1 cellular context compared by ENCODE assay signal in the genomic region with DNA sequence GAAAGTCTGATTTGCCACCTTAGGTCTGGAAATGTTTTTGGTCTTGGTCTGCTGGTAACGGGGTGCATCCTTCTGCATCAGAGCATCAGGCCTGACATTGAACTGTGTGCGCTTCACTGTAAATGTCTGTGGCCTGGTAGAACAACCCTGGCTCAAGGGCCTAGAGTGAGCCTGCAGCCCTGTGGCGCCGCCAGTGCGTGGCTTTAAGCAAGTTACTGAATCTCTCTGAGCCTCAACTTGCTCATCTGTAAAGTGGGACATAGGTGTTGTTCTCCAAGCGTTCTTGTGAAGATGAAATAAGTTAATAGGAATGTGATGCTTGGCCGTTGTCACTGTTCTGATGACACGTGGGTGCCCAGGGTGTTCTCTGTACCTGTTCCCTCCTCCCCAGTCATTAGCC.
TF ChIP-seq lines count a peak whose summit lies in the region.

No MANE protein-coding gene starts in this region.

TF ChIP-seq in WTC11, 78 proteins besides CTCF, POLR2A, EP300 and RAD21 (continued from another document):
- TF ChIP-seq, protein P1, sequence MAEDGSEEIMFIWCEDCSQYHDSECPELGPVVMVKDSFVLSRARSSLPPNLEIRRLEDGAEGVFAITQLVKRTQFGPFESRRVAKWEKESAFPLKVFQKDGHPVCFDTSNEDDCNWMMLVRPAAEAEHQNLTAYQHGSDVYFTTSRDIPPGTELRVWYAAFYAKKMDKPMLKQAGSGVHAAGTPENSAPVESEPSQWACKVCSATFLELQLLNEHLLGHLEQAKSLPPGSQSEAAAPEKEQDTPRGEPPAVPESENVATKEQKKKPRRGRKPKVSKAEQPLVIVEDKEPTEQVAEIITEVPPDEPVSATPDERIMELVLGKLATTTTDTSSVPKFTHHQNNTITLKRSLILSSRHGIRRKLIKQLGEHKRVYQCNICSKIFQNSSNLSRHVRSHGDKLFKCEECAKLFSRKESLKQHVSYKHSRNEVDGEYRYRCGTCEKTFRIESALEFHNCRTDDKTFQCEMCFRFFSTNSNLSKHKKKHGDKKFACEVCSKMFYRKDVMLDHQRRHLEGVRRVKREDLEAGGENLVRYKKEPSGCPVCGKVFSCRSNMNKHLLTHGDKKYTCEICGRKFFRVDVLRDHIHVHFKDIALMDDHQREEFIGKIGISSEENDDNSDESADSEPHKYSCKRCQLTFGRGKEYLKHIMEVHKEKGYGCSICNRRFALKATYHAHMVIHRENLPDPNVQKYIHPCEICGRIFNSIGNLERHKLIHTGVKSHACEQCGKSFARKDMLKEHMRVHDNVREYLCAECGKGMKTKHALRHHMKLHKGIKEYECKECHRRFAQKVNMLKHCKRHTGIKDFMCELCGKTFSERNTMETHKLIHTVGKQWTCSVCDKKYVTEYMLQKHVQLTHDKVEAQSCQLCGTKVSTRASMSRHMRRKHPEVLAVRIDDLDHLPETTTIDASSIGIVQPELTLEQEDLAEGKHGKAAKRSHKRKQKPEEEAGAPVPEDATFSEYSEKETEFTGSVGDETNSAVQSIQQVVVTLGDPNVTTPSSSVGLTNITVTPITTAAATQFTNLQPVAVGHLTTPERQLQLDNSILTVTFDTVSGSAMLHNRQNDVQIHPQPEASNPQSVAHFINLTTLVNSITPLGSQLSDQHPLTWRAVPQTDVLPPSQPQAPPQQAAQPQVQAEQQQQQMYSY (CRISPR knock-in tag; IDR thresholded peaks at IDR 0.05) = no peak
- no peak for TF ChIP-seq ATF3 (CRISPR knock-in tag; conservative IDR thresholded peaks at IDR 0.05)
- no peak for TF ChIP-seq TP53 (CRISPR knock-in tag; IDR thresholded peaks at IDR 0.05)
- TF ChIP-seq NFE2L1 (CRISPR knock-in tag; IDR thresholded peaks at IDR 0.05) = no peak
- TF ChIP-seq ZNF263 (CRISPR knock-in tag; IDR thresholded peaks at IDR 0.05; ENCODE audit: low read depth) = no peak
- TF ChIP-seq JUN (CRISPR knock-in tag; IDR thresholded peaks at IDR 0.05) = no peak
TF ChIP-seq in WTC11: peak in this region for 0.
